1 cellular context compared by ENCODE assay signal in genomic region chr16:71945616-71946015, GRCh38.
TF ChIP-seq lines count a peak whose summit lies in the region.

No MANE protein-coding gene starts in this region.

TF ChIP-seq in HepG2, 621 proteins besides CTCF, POLR2A, EP300 and RAD21:
- no peak for TF ChIP-seq ZFP91 (CRISPR knock-in tag; IDR thresholded peaks at IDR 0.05; ENCODE audit: borderline replicate concordance)
- 0 out of 4 replicates have a peak, but pooled peaks of 1 of the 2 experiments have one; percentile 17 for TF ChIP-seq MAFK (conservative IDR thresholded peaks at IDR 0.05 in 1 of 2, IDR thresholded peaks at IDR 0.05 in 1 of 2; ENCODE audit: low read length in 2 of 2)
- TF ChIP-seq ZNF136 (CRISPR knock-in tag; IDR thresholded peaks at IDR 0.05; ENCODE audit: low read depth) = no peak
- 0 out of 2 replicates have a peak, but pooled peaks have one; percentile 8 for TF ChIP-seq MAFF (IDR thresholded peaks at IDR 0.05; ENCODE audit: low read depth, low read length)
